ENCODE assay signal across 9 cellular contexts in the genomic region with DNA sequence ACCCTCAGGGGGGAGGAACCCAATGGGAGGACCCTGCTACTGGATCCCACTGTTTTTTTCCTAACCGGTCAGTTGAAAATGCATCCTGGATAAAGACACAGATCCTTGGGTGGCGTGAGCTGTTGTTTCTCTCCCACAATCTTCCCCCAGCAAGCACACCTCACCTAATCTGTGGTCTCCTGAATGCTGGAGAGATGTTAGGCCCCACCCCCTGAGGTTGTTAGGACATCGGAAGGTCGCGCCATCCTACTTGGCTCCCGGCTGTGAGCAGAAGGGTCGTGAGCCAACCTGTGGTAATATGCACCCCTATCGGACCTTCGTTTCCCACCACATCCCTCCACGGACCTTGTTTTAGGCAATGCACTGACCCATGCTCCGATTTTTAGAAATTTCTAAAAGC.
A peak's percentile ranks its signal among the peaks of the same experiment; 100 is the strongest.
DNase-seq lines count a peak whose midpoint lies in the region; ATAC-seq and TF ChIP-seq lines count a peak whose summit lies in the region.
"Had no signal": no experiment of that assay in that cellular context is flagged by ENCODE, and none has a peak within 500 bp of the region (broad histone marks: within the 10 kb centered on the region; RNA-seq: fewer than 3 reads in every experiment).

No MANE protein-coding gene starts in this region.

- intact Hi-C loops in HCT116 (cut with micrococcal nuclease) (loop anchor here (2.0 kb wide), 1 partner anchor 26 kb away; no protein-coding TSS in a partner anchor), left ventricle myocardium superior (cut with micrococcal nuclease) (no loop called here)

- H3K9me3 Mint-ChIP-seq in activated CD8-positive, alpha-beta T cell treated with anti-CD3 and anti-CD28 coated beads, Interleukin-2, amount 10 ng/mL, durations not matched to agents 7 days and 5 days (ENCODE audit: insufficient read depth): no peaks in the 10 kb centered on the region

- no peak for DNase-seq in HCT116 (ENCODE audit: low read depth, low spot score)
- DNase-seq in activated CD8-positive, alpha-beta T cell treated with anti-CD3 and anti-CD28 coated beads, Interleukin-2, amount 10 ng/mL, durations not matched to agents 7 days and 5 days: no peak
- DNase-seq in left ventricle myocardium superior: no peak
- no peak for DNase-seq in skeletal muscle cell (ENCODE audit: low read depth)
- no peak for DNase-seq in HK-2 (ENCODE audit: unreplicated experiment)
- no peak for DNase-seq in effector CD4-positive, alpha-beta T cell
- DNase-seq in OCI-M1 (lab: John Stamatoyannopoulos, UW): no peak
- DNase-seq: NCI-H1417 treated with DMSO at 0.1 percent for 48 hours had no signal

- no peaks in the 10 kb centered on the region for H4K20me1 ChIP-seq in HCT116 (ENCODE audit: insufficient read depth)

- H3K27ac ChIP-seq in HCT116 (ENCODE audit: low read depth, low read length): peak overlapping the region; percentile 55

- no peak for TF ChIP-seq RAD21 in HCT116 (IDR thresholded peaks at IDR 0.05; ENCODE audit: low read depth)

- H3K27me3 Mint-ChIP-seq in activated CD8-positive, alpha-beta T cell treated with anti-CD3 and anti-CD28 coated beads, Interleukin-2, amount 10 ng/mL, durations not matched to agents 7 days and 5 days (ENCODE audit: low read depth): peaks cover 50% of the 10 kb centered on the region

- TF ChIP-seq CTCF in HCT116 (IDR thresholded peaks at IDR 0.05 in 2 of 3, conservative IDR thresholded peaks at IDR 0.05 in 1 of 3; ENCODE audit: borderline replicate concordance in 1 of 3, insufficient read depth in 1 of 3, low read depth in 2 of 3, low read length in 2 of 3): no peak

- H3K9me2 ChIP-seq in HCT116 (ENCODE audit: insufficient read depth): no peaks in the 10 kb centered on the region

- TSS peak; percentile 59 for BruUV-seq in HCT116 (replicated peaks; lab: Mats Ljungman, UMichigan)

- H3K4me3 ChIP-seq in HCT116 (replicated peaks in 1 of 2; ENCODE audit: low read depth in 1 of 2, low read length in 2 of 2): peak overlapping the region; percentile 85 to 89
- peak overlapping the region; percentile 69 for H3K4me3 ChIP-seq in skeletal muscle cell (ENCODE audit: low read depth, low read length)

- no peak overlapping the region for H3K27ac Mint-ChIP-seq in activated CD8-positive, alpha-beta T cell treated with anti-CD3 and anti-CD28 coated beads, Interleukin-2, amount 10 ng/mL, durations not matched to agents 7 days and 5 days

- H3K79me2 ChIP-seq in HCT116 (ENCODE audit: insufficient read depth, low read length): no peaks in the 10 kb centered on the region; the same call in 1 of the 2 replicates

- peaks cover 19 to 48% of the 10 kb centered on the region in 2 experiments; a peak in 3 of 4 replicates for H3K4me1 ChIP-seq in HCT116 (ENCODE audit: control insufficient read depth in 1 of 2, insufficient read depth in 2 of 2, low read length in 2 of 2)

- H3K4me2 ChIP-seq in HCT116 (ENCODE audit: low read length): peak overlapping the region; percentile 93

- H3K36me3 ChIP-seq in HCT116 (ENCODE audit: control insufficient read depth in 1 of 2, insufficient read depth in 2 of 2, low read length in 2 of 2): no peaks in the 10 kb centered on the region

- no peaks in the 10 kb centered on the region for H3K36me3 Mint-ChIP-seq in activated CD8-positive, alpha-beta T cell treated with anti-CD3 and anti-CD28 coated beads, Interleukin-2, amount 10 ng/mL, durations not matched to agents 7 days and 5 days (ENCODE audit: low read depth)

- POLR2A ChIA-PET in HCT116 (lab: Charles Lee): interaction anchor here (1.0 to 1.7 kb wide), 3 partner anchors 21 to 54 kb away, joined by 3 to 9 read pairs (median 3); no protein-coding TSS in a partner anchor
- POLR2A ChIA-PET in activated CD8-positive, alpha-beta T cell treated with anti-CD3 and anti-CD28 coated beads, Interleukin-2, amount 10 ng/mL, durations not matched to agents 7 days and 5 days (lab: Charles Lee): no interaction called here

- H3K27me3 ChIP-seq in HCT116 (ENCODE audit: insufficient read depth, low read length): no peaks in the 10 kb centered on the region

- ATAC-seq in HCT116 (peak; percentile 41), left ventricle myocardium superior (peak; percentile 38), HG03159 (IDR thresholded peaks at IDR 0.05; ENCODE audit: unreplicated experiment) (no peak)
- no peak for ATAC-seq in activated CD8-positive, alpha-beta T cell treated with anti-CD3 and anti-CD28 coated beads, Interleukin-2, amount 10 ng/mL, durations not matched to agents 7 days and 5 days

- H3K4me3 Mint-ChIP-seq in activated CD8-positive, alpha-beta T cell treated with anti-CD3 and anti-CD28 coated beads, Interleukin-2, amount 10 ng/mL, durations not matched to agents 7 days and 5 days: peak overlapping the region; percentile 31

- H3K9ac ChIP-seq in HCT116 (ENCODE audit: low read length): peak overlapping the region; percentile 77

- no peak overlapping the region for H2AFZ ChIP-seq in HCT116 (ENCODE audit: low read depth, low read length, poor library complexity, severe bottlenecking)

- H3K9me3 ChIP-seq in HCT116 (ENCODE audit: control insufficient read depth in 1 of 2, insufficient read depth in 1 of 2, low read depth in 1 of 2, low read length in 2 of 2): no peaks in the 10 kb centered on the region

- H3K4me1 Mint-ChIP-seq in activated CD8-positive, alpha-beta T cell treated with anti-CD3 and anti-CD28 coated beads, Interleukin-2, amount 10 ng/mL, durations not matched to agents 7 days and 5 days (ENCODE audit: low read depth): peaks cover 13% of the 10 kb centered on the region

- TF ChIP-seq POLR2A in HCT116 (IDR thresholded peaks at IDR 0.05; ENCODE audit: borderline replicate concordance, extremely low read depth, insufficient read depth, insufficient read length): no peak

- RAD21 ChIA-PET in HCT116 (lab: Charles Lee; ENCODE audit: low non-redundant PET in 1 of 2, low total read pairs in 2 of 2, uncharacterized antibody in 2 of 2, unreplicated experiment in 2 of 2): interaction anchor here in 1 of 2 experiments (1.7 kb wide), 1 partner anchor 24 kb away, joined by 4 read pairs; no protein-coding TSS in a partner anchor

- CTCF ChIA-PET in HCT116 (lab: Charles Lee): interaction anchor here (1.0 to 1.7 kb wide), 3 partner anchors 25 to 56 kb away, joined by 3 to 9 read pairs (median 8); no protein-coding TSS in a partner anchor
- CTCF ChIA-PET in activated CD8-positive, alpha-beta T cell treated with anti-CD3 and anti-CD28 coated beads, Interleukin-2, amount 10 ng/mL, durations not matched to agents 7 days and 5 days (lab: Charles Lee): interaction anchor here (1.4 to 2.1 kb wide), 2 partner anchors 18 to 29 kb away, joined by 3 to 10 read pairs; no protein-coding TSS in a partner anchor

TF ChIP-seq in HCT116, 20 proteins besides CTCF, POLR2A, EP300 and RAD21:
- TF ChIP-seq CBX3 (IDR thresholded peaks at IDR 0.05; ENCODE audit: low read depth) (no peak), JUND (IDR thresholded peaks at IDR 0.05) (no peak), SP1 (IDR thresholded peaks at IDR 0.05; ENCODE audit: low read depth) (no peak), SIN3A (IDR thresholded peaks at IDR 0.05; ENCODE audit: low read depth) (no peak), EZH2phosphoT487 (IDR thresholded peaks at IDR 0.05; ENCODE audit: borderline replicate concordance) (no peak), YY1 (IDR thresholded peaks at IDR 0.05; ENCODE audit: extremely low read depth, insufficient replicate concordance, low read depth, low read length) (no peak), REST (IDR thresholded peaks at IDR 0.05; ENCODE audit: low read depth) (no peak)
TF ChIP-seq in HCT116: peak in this region for 0.

Comparison
In these comparisons a context has a peak if more than half of its experiments do, and no peak if none do; other contexts are left out.
1. ATAC-seq: peak in HCT116 (single experiment) and left ventricle myocardium superior (single experiment); none in activated CD8-positive, alpha-beta T cell treated with anti-CD3 and anti-CD28 coated beads, Interleukin-2, amount 10 ng/mL, durations not matched to agents 7 days and 5 days (single experiment) and HG03159 (single experiment).